In the genomic region with DNA sequence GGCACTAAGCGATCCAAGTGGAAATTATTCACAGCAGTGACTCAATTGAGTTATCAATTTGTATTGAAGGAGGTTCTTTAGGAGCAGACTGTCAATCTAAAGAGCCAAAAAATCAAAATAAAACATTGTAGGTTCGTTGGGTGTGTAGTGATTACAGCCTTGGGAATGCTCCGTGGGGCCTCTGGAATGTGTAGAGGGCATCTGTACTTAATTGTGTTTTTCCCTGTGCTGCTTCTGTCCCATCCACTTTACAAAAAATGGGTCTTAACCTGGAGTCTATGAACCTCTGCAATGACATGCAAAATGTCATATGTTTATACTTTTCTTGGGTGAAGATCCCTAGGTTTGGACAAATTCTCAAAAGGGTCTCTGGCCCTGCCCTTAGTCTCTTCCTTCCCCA, we compare ENCODE assay signal across 18 cellular contexts.
DNase-seq lines count a peak whose midpoint lies in the region; ATAC-seq, FAIRE-seq and TF ChIP-seq lines count a peak whose summit lies in the region.
"Had no signal": no experiment of that assay in that cellular context is flagged by ENCODE, and none has a peak within 500 bp of the region (broad histone marks: within the 10 kb centered on the region; RNA-seq: fewer than 3 reads in every experiment).

No MANE protein-coding gene starts in this region.

- ATAC-seq in GM23338 (no peak), WTC11 (no peak)
- ATAC-seq: heart left ventricle had no signal

- H3K4me1 ChIP-seq in GM23338 (ENCODE audit: insufficient read depth) = peaks cover 38% of the 10 kb centered on the region

- H3K79me2 ChIP-seq in GM23338 (replicated peaks; ENCODE audit: insufficient read depth) = 0 out of 2 replicates have a peak, but pooled peaks cover 3% of the 10 kb centered on the region

- H3K4me2 ChIP-seq in GM23338 = peak overlapping the region; percentile 21; the same call in 1 of the 2 replicates

- no peak overlapping the region for H2AFZ ChIP-seq in GM23338

- H3K27ac ChIP-seq in GM23338 (ENCODE audit: low read depth) = no peak overlapping the region
- peak overlapping the region; percentile 8 for H3K27ac ChIP-seq in layer of hippocampus (ENCODE audit: low read depth, low read length)
- H3K27ac ChIP-seq: epithelial cell of prostate, heart left ventricle, tibial artery had no signal

- FAIRE-seq in urothelium cell line (lab: Jason Lieb, UNC) = no peak
- FAIRE-seq: kidney had no signal

- H3K4me3 Mint-ChIP-seq in GM23338 (no peak overlapping the region), WTC11 (no peak overlapping the region)

- CTCF ChIA-PET in WTC11 (lab: Charles Lee) = interaction anchor here (1.3 kb wide), 1 partner anchor 68 kb away, joined by 5 read pairs; no protein-coding TSS in a partner anchor

- H3K36me3 Mint-ChIP-seq in GM23338 (ENCODE audit: low read depth) = no peaks in the 10 kb centered on the region
- no peaks in the 10 kb centered on the region for H3K36me3 Mint-ChIP-seq in WTC11

- H3K4me1 Mint-ChIP-seq in GM23338 (peaks cover 25% of the 10 kb centered on the region), WTC11 (peaks cover 30% of the 10 kb centered on the region)

- H3K27me3 Mint-ChIP-seq in GM23338 (ENCODE audit: insufficient read depth, low read depth, poor library complexity) (peaks cover 2% of the 10 kb centered on the region), WTC11 (ENCODE audit: low read depth) (no peaks in the 10 kb centered on the region)

- H3K27ac Mint-ChIP-seq in GM23338 (0 out of 2 replicates have a peak overlapping the region, but pooled peaks have one; percentile 81), WTC11 (peak overlapping the region; percentile 91)

- H3K27me3 ChIP-seq in GM23338 (ENCODE audit: insufficient read depth) = no peaks in the 10 kb centered on the region
- no peaks in the 10 kb centered on the region for H3K27me3 ChIP-seq in layer of hippocampus (ENCODE audit: control insufficient read depth, insufficient read depth, low read length)
- H3K27me3 ChIP-seq: heart left ventricle, tibial artery had no signal

- TF ChIP-seq CTCF in GM23338 (conservative IDR thresholded peaks at IDR 0.05; ENCODE audit: low read depth in 2 of 2) (no peak), WTC11 (IDR thresholded peaks at IDR 0.05) (no peak)

- no peaks in the 10 kb centered on the region for H3K36me3 ChIP-seq in GM23338 (ENCODE audit: insufficient read depth)
- H3K36me3 ChIP-seq: tibial artery had no signal

- DNase-seq in AG08395 (ENCODE audit: low spot score) (peak; percentile 42), GM23338 (ENCODE audit: low spot score) (no peak), WTC11 (ENCODE audit: low spot score) (no peak), GM19240 (ENCODE audit: insufficient read length, low spot score) (no peak), NCI-H1092 treated with DMSO at 0.1 percent for 48 hours (lab: John Stamatoyannopoulos, UW) (no peak), middle frontal gyrus (ENCODE audit: extremely low spot score, low spot score) (no peak), urothelium cell line (ENCODE audit: low spot score) (no peak)
- DNase-seq: activated CD8-positive, alpha-beta memory T cell treated with anti-CD3 and anti-CD28 coated beads, Interleukin-2, amount 50 U/mL, for 48 hours; activated naive CD4-positive, alpha-beta T cell treated with anti-CD3 and anti-CD28 coated beads, Interleukin-2, amount 50 U/mL, for 16 hours; central memory CD4-positive, alpha-beta T cell; heart left ventricle; kidney; NCI-H82; RPMI8226; stimulated activated CD4-positive, alpha-beta T cell treated with anti-CD3 and anti-CD28 coated beads, Interleukin-1b, Interleukin-23, amount 100 ng/mL, for 48 hours; tibial artery had no signal

- H3K9me3 Mint-ChIP-seq in GM23338 (no peaks in the 10 kb centered on the region), WTC11 (no peaks in the 10 kb centered on the region)

- H4K20me1 ChIP-seq in GM23338 (replicated peaks; ENCODE audit: insufficient read depth) = no peaks in the 10 kb centered on the region

- POLR2A ChIA-PET in WTC11 (lab: Charles Lee) = no interaction called here

- no peaks in the 10 kb centered on the region for H3F3A ChIP-seq in GM23338 (replicated peaks; ENCODE audit: low read depth)

- H3K4me3 ChIP-seq in GM23338 = no peak overlapping the region
- H3K4me3 ChIP-seq: heart left ventricle, tibial artery had no signal

- H3K9me2 ChIP-seq in GM23338 (ENCODE audit: insufficient read depth) = no peaks in the 10 kb centered on the region

TF ChIP-seq in GM23338, 12 proteins besides CTCF, POLR2A, EP300 and RAD21 (continues in another document):
- TF ChIP-seq STAT1 (IDR thresholded peaks at IDR 0.05; ENCODE audit: unreplicated experiment) (no peak), NANOG (IDR thresholded peaks at IDR 0.05; ENCODE audit: borderline replicate concordance) (no peak), EZH2 (IDR thresholded peaks at IDR 0.05; ENCODE audit: low read depth, unreplicated experiment) (no peak)
- TF ChIP-seq, protein P1, sequence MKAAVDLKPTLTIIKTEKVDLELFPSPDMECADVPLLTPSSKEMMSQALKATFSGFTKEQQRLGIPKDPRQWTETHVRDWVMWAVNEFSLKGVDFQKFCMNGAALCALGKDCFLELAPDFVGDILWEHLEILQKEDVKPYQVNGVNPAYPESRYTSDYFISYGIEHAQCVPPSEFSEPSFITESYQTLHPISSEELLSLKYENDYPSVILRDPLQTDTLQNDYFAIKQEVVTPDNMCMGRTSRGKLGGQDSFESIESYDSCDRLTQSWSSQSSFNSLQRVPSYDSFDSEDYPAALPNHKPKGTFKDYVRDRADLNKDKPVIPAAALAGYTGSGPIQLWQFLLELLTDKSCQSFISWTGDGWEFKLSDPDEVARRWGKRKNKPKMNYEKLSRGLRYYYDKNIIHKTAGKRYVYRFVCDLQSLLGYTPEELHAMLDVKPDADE (IDR thresholded peaks at IDR 0.05) = no peak
- TF ChIP-seq, protein P2, sequence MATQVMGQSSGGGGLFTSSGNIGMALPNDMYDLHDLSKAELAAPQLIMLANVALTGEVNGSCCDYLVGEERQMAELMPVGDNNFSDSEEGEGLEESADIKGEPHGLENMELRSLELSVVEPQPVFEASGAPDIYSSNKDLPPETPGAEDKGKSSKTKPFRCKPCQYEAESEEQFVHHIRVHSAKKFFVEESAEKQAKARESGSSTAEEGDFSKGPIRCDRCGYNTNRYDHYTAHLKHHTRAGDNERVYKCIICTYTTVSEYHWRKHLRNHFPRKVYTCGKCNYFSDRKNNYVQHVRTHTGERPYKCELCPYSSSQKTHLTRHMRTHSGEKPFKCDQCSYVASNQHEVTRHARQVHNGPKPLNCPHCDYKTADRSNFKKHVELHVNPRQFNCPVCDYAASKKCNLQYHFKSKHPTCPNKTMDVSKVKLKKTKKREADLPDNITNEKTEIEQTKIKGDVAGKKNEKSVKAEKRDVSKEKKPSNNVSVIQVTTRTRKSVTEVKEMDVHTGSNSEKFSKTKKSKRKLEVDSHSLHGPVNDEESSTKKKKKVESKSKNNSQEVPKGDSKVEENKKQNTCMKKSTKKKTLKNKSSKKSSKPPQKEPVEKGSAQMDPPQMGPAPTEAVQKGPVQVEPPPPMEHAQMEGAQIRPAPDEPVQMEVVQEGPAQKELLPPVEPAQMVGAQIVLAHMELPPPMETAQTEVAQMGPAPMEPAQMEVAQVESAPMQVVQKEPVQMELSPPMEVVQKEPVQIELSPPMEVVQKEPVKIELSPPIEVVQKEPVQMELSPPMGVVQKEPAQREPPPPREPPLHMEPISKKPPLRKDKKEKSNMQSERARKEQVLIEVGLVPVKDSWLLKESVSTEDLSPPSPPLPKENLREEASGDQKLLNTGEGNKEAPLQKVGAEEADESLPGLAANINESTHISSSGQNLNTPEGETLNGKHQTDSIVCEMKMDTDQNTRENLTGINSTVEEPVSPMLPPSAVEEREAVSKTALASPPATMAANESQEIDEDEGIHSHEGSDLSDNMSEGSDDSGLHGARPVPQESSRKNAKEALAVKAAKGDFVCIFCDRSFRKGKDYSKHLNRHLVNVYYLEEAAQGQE (IDR thresholded peaks at IDR 0.05; ENCODE audit: unreplicated experiment) = no peak

TF ChIP-seq in WTC11, 78 proteins besides CTCF, POLR2A, EP300 and RAD21 (continues in another document):
- TF ChIP-seq SMAD4 (CRISPR knock-in tag; IDR thresholded peaks at IDR 0.05) = no peak
- TF ChIP-seq ZNF671 (CRISPR knock-in tag; IDR thresholded peaks at IDR 0.05) = no peak
- no peak for TF ChIP-seq MYBL2 (CRISPR knock-in tag; IDR thresholded peaks at IDR 0.05)
- TF ChIP-seq, protein P3, sequence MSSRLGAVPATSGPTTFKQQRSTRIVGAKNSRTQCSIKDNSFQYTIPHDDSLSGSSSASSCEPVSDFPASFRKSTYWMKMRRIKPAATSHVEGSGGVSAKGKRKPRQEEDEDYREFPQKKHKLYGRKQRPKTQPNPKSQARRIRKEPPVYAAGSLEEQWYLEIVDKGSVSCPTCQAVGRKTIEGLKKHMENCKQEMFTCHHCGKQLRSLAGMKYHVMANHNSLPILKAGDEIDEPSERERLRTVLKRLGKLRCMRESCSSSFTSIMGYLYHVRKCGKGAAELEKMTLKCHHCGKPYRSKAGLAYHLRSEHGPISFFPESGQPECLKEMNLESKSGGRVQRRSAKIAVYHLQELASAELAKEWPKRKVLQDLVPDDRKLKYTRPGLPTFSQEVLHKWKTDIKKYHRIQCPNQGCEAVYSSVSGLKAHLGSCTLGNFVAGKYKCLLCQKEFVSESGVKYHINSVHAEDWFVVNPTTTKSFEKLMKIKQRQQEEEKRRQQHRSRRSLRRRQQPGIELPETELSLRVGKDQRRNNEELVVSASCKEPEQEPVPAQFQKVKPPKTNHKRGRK (CRISPR knock-in tag; IDR thresholded peaks at IDR 0.05; ENCODE audit: borderline replicate concordance) = no peak
